ENCODE assay signal across 17 cellular contexts in the genomic region with DNA sequence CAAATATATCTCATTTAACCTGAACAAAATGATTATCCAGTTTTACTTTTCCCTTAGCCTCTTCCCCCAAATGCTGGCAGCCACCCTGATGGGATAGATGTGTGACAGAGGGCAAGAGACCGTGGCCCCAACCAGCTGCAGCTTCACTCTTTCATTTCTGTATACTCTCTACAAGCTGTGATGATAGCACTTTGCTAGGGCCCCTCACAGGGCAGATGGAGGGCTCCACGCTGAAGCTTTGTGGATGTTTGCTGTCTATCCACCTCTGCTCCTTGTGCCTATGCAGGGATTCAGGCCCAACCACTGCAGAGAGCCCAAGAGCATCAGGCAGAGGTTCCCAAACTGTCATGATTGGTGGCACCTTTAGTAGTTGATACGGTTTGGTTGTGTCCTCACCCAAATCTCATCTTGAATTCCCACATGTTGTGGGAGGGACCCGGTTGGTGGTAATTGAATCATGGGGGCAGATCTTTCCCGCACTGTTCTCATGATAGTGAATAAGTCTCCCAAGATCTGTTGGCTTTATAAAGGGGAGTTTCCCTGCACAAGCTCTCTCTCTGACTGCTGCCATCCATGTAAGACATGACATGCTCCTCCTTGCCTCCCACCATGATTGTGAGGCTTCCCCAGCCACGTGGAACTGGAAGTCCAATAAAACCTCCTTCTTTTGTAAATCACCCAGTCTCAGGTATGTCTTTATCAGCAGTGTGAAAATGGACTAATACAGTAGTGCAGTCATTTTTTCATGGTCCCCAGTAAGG. TPM values are rescaled to one million over a fixed set of nuclear protein-coding genes. Genes with fewer than 3 reads are reported as not detected.
DNase-seq lines count a peak whose midpoint lies in the region; ATAC-seq and TF ChIP-seq lines count a peak whose summit lies in the region.
"Had no signal": no experiment of that assay in that cellular context is flagged by ENCODE, and none has a peak within 500 bp of the region (broad histone marks: within the 10 kb centered on the region; RNA-seq: fewer than 3 reads in every experiment).

No MANE protein-coding gene starts in this region.

- H3K9me3 ChIP-seq in heart left ventricle (no peaks in the 10 kb centered on the region), spleen (peaks cover 0 to 5% (median 0%) of the 10 kb centered on the region in 8 donors)

- H3K4me3 ChIP-seq in heart left ventricle (no peak overlapping the region), spleen (no peak overlapping the region)
- H3K4me3 ChIP-seq: BLaER1, GM23338 had no signal

- H3K4me1 ChIP-seq in heart left ventricle (peaks cover 0 to 23% (median 14%) of the 10 kb centered on the region in 12 donors), spleen (peaks cover 0 to 14% (median 0%) of the 10 kb centered on the region in 6 donors)

- H3K36me3 ChIP-seq in heart left ventricle (peaks cover 0 to 3% (median 0%) of the 10 kb centered on the region in 9 donors), spleen (no peaks in the 10 kb centered on the region)
- H3K36me3 ChIP-seq: BLaER1 had no signal

- no peak overlapping the region for H3K27ac ChIP-seq in heart left ventricle
- peak overlapping the region; percentile 68 for H3K27ac ChIP-seq in angular gyrus (ENCODE audit: low read depth, low read length)
- peak overlapping the region; percentile 50 for H3K27ac ChIP-seq in cingulate gyrus (ENCODE audit: low read depth, low read length)
- H3K27ac ChIP-seq in spleen, result no peak overlapping the region
- H3K27ac ChIP-seq: BLaER1 had no signal

- TF ChIP-seq CTCF in heart left ventricle (IDR thresholded peaks at IDR 0.05) (no peak), spleen (IDR thresholded peaks at IDR 0.05 in 8 of 11, conservative IDR thresholded peaks at IDR 0.05 in 3 of 11) (no peak)

- H3K27me3 ChIP-seq in heart left ventricle (no peaks in the 10 kb centered on the region), spleen (replicated peaks in 1 of 7) (peaks cover 0 to 45% (median 0%) of the 10 kb centered on the region in 7 donors)
- H3K27me3 ChIP-seq: BLaER1 had no signal

- WGBS in heart left ventricle, 4 donors, result 95 to 96% (median 95%) methylated on average over 6 of the region's 6 CpGs
- WGBS in spleen, 5 donors, result 79 to 91% (median 81%) methylated on average over 6 of the region's 6 CpGs

- TF ChIP-seq POLR2A in heart left ventricle (IDR thresholded peaks at IDR 0.05) (no peak), spleen (IDR thresholded peaks at IDR 0.05) (no peak)

- DNase-seq in Right ventricle myocardium superior (peak; percentile 2), heart left ventricle (no peak), spleen (peak; percentile 31), activated T-cell treated with anti-CD3 and anti-CD28 coated beads for 4 hours (no peak), MV-4-11 (lab: John Stamatoyannopoulos, UW) (no peak), dermis blood vessel endothelial cell (no peak)
- DNase-seq: 8988T; AML-193; CD4-positive, CD25-positive, alpha-beta regulatory T cell; DMS53; GF-D8; H9 had no signal

- intact Hi-C loops in Right ventricle myocardium superior (cut with DNase I) (no loop called here), heart left ventricle (cut with DNase I) (no loop called here), spleen (cut with DNase I; ENCODE audit: low total_unique reads) (no loop called here)

- ATAC-seq in Right ventricle myocardium superior (ENCODE audit: poor library complexity) (no peak), heart left ventricle (no peak)
- ATAC-seq: GM23338 had no signal

RNA-seq across cellular contexts. Expression of gene HTRA1, which starts 20.1 kb away (rescaled TPM):
- total RNA-seq in Right ventricle myocardium superior (40.9 TPM), heart left ventricle (100 to 1,000 TPM in 3 of 9 donors, 10 to 100 TPM in 6; 35.7 to 153 (median 57.6) TPM), spleen (10 to 100 TPM; 26.4 to 63.7 (median 42.7) TPM), dermis blood vessel endothelial cell (54.7 and 117 TPM in 2 replicates)
- polyA plus RNA-seq in heart left ventricle (10 to 100 TPM; 30.5 to 34.9 TPM), spleen (10 to 100 TPM; 18.3 to 32.0 (median 31.4) TPM)
- total RNA-seq: CD4-positive, CD25-positive, alpha-beta regulatory T cell; HT-29 had no signal
- polyA plus RNA-seq: CD4-positive, CD25-positive, alpha-beta regulatory T cell had no signal

RNA-seq across cellular contexts. Expression of gene ARMS2, which starts 27.0 kb away (rescaled TPM):
- total RNA-seq in Right ventricle myocardium superior, result not detected
- total RNA-seq in heart left ventricle, result 1 to 10 TPM in 2 of 9 donors, under 1 TPM in 1, not detected in 6; 0.87 to 1.5 (median 1.2) TPM
- polyA plus RNA-seq in heart left ventricle, result not detected
- not detected for total RNA-seq in spleen
- not detected for polyA plus RNA-seq in spleen
- total RNA-seq in dermis blood vessel endothelial cell, result not detected in 2 replicates
- total RNA-seq: CD4-positive, CD25-positive, alpha-beta regulatory T cell; GM23338; H9; HT-29 had no signal
- polyA plus RNA-seq: CD4-positive, CD25-positive, alpha-beta regulatory T cell; GM23338 had no signal

Comparison
In these comparisons a context has a peak if more than half of its experiments do, and no peak if none do; other contexts are left out.
1. DNase-seq: peak in Right ventricle myocardium superior (single experiment) and spleen (single experiment); none in heart left ventricle (0 of 5), activated T-cell treated with anti-CD3 and anti-CD28 coated beads for 4 hours (single experiment), MV-4-11 (single experiment) and dermis blood vessel endothelial cell (single experiment).
2. H3K27ac ChIP-seq: peak in angular gyrus (single experiment) and cingulate gyrus (single experiment); none in heart left ventricle (0 of 12) and spleen (0 of 8).